1 cellular context compared by ENCODE assay signal in genomic region chr4:78720994-78721677, GRCh38.
A peak's percentile ranks its signal among the peaks of the same experiment; 100 is the strongest.
TF ChIP-seq lines count a peak whose summit lies in the region.

No MANE protein-coding gene starts in this region.

TF ChIP-seq in K562, 482 proteins besides CTCF, POLR2A, EP300 and RAD21 (continued from another document and continues in another):
- TF ChIP-seq, protein P1, sequence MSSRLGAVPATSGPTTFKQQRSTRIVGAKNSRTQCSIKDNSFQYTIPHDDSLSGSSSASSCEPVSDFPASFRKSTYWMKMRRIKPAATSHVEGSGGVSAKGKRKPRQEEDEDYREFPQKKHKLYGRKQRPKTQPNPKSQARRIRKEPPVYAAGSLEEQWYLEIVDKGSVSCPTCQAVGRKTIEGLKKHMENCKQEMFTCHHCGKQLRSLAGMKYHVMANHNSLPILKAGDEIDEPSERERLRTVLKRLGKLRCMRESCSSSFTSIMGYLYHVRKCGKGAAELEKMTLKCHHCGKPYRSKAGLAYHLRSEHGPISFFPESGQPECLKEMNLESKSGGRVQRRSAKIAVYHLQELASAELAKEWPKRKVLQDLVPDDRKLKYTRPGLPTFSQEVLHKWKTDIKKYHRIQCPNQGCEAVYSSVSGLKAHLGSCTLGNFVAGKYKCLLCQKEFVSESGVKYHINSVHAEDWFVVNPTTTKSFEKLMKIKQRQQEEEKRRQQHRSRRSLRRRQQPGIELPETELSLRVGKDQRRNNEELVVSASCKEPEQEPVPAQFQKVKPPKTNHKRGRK (tag; IDR thresholded peaks at IDR 0.05) = no peak
- no peak for TF ChIP-seq ZNF561 (CRISPR knock-in tag; conservative IDR thresholded peaks at IDR 0.05)
- TF ChIP-seq NFE2L1 (tag; IDR thresholded peaks at IDR 0.05; ENCODE audit: borderline replicate concordance, low read depth) = no peak
- TF ChIP-seq, protein P2, sequence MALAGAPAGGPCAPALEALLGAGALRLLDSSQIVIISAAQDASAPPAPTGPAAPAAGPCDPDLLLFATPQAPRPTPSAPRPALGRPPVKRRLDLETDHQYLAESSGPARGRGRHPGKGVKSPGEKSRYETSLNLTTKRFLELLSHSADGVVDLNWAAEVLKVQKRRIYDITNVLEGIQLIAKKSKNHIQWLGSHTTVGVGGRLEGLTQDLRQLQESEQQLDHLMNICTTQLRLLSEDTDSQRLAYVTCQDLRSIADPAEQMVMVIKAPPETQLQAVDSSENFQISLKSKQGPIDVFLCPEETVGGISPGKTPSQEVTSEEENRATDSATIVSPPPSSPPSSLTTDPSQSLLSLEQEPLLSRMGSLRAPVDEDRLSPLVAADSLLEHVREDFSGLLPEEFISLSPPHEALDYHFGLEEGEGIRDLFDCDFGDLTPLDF (CRISPR knock-in tag; IDR thresholded peaks at IDR 0.05) = no peak
- TF ChIP-seq MITF (IDR thresholded peaks at IDR 0.05) = peak; percentile 52; the same call in 1 of the 2 replicates
- no peak for TF ChIP-seq HMG20A (CRISPR knock-in tag; conservative IDR thresholded peaks at IDR 0.05)
- TF ChIP-seq HNRNPUL1 (IDR thresholded peaks at IDR 0.05; ENCODE audit: low read length) = no peak
- peak; percentile 97 for TF ChIP-seq CEBPG (CRISPR knock-in tag; IDR thresholded peaks at IDR 0.05)
- peak; percentile 40 to 51; a peak in 3 of 4 replicates for TF ChIP-seq CEBPG (tag; conservative IDR thresholded peaks at IDR 0.05 in 1 of 2, IDR thresholded peaks at IDR 0.05 in 1 of 2)
- peak; percentile 75 for TF ChIP-seq NEUROD1 (IDR thresholded peaks at IDR 0.05; ENCODE audit: borderline replicate concordance, low read depth, low read length, partially characterized antibody)
- TF ChIP-seq SIN3A (IDR thresholded peaks at IDR 0.05; ENCODE audit: borderline replicate concordance in 2 of 2, control insufficient read depth in 1 of 2, low read depth in 2 of 2, low read length in 2 of 2) = no peak
- TF ChIP-seq TBP (optimal IDR thresholded peaks at IDR 0.05; ENCODE audit: low read depth, low read length) = peak; percentile 58
- TF ChIP-seq STAT5A (IDR thresholded peaks at IDR 0.05; ENCODE audit: borderline replicate concordance, low read length) = peak; percentile 53
- no peak for TF ChIP-seq MTF1 (CRISPR knock-in tag; IDR thresholded peaks at IDR 0.05; ENCODE audit: borderline replicate concordance)
- TF ChIP-seq ZNF146 (CRISPR knock-in tag; IDR thresholded peaks at IDR 0.05; ENCODE audit: unreplicated experiment) = no peak
- TF ChIP-seq RBFOX2 (IDR thresholded peaks at IDR 0.05; ENCODE audit: low read depth, low read length) = peak; percentile 48
- TF ChIP-seq, protein P3, sequence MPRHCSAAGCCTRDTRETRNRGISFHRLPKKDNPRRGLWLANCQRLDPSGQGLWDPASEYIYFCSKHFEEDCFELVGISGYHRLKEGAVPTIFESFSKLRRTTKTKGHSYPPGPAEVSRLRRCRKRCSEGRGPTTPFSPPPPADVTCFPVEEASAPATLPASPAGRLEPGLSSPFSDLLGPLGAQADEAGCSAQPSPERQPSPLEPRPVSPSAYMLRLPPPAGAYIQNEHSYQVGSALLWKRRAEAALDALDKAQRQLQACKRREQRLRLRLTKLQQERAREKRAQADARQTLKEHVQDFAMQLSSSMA (CRISPR knock-in tag; IDR thresholded peaks at IDR 0.05) = no peak
- no peak for TF ChIP-seq KAT7 (CRISPR knock-in tag; IDR thresholded peaks at IDR 0.05; ENCODE audit: borderline replicate concordance)
- TF ChIP-seq, protein P4, sequence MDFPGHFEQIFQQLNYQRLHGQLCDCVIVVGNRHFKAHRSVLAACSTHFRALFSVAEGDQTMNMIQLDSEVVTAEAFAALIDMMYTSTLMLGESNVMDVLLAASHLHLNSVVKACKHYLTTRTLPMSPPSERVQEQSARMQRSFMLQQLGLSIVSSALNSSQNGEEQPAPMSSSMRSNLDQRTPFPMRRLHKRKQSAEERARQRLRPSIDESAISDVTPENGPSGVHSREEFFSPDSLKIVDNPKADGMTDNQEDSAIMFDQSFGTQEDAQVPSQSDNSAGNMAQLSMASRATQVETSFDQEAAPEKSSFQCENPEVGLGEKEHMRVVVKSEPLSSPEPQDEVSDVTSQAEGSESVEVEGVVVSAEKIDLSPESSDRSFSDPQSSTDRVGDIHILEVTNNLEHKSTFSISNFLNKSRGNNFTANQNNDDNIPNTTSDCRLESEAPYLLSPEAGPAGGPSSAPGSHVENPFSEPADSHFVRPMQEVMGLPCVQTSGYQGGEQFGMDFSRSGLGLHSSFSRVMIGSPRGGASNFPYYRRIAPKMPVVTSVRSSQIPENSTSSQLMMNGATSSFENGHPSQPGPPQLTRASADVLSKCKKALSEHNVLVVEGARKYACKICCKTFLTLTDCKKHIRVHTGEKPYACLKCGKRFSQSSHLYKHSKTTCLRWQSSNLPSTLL (IDR thresholded peaks at IDR 0.05) = no peak
- peak; percentile 88 for TF ChIP-seq SMAD4 (CRISPR knock-in tag; conservative IDR thresholded peaks at IDR 0.05)
- peak; percentile 27; the same call in 1 of the 2 replicates for TF ChIP-seq CEBPB (tag; IDR thresholded peaks at IDR 0.05)
- TF ChIP-seq ZBTB8A (IDR thresholded peaks at IDR 0.05; ENCODE audit: partially characterized antibody) = no peak
- TF ChIP-seq, protein P5, sequence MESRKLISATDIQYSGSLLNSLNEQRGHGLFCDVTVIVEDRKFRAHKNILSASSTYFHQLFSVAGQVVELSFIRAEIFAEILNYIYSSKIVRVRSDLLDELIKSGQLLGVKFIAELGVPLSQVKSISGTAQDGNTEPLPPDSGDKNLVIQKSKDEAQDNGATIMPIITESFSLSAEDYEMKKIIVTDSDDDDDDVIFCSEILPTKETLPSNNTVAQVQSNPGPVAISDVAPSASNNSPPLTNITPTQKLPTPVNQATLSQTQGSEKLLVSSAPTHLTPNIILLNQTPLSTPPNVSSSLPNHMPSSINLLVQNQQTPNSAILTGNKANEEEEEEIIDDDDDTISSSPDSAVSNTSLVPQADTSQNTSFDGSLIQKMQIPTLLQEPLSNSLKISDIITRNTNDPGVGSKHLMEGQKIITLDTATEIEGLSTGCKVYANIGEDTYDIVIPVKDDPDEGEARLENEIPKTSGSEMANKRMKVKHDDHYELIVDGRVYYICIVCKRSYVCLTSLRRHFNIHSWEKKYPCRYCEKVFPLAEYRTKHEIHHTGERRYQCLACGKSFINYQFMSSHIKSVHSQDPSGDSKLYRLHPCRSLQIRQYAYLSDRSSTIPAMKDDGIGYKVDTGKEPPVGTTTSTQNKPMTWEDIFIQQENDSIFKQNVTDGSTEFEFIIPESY (CRISPR knock-in tag; IDR thresholded peaks at IDR 0.05) = no peak
- no peak for TF ChIP-seq THRAP3 (IDR thresholded peaks at IDR 0.05; ENCODE audit: borderline replicate concordance)
- TF ChIP-seq, protein P6, sequence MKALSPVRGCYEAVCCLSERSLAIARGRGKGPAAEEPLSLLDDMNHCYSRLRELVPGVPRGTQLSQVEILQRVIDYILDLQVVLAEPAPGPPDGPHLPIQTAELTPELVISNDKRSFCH (CRISPR knock-in tag; IDR thresholded peaks at IDR 0.05) = no peak
- TF ChIP-seq, protein P6 (tag; IDR thresholded peaks at IDR 0.05) = peak; percentile 58
- TF ChIP-seq, protein P7, sequence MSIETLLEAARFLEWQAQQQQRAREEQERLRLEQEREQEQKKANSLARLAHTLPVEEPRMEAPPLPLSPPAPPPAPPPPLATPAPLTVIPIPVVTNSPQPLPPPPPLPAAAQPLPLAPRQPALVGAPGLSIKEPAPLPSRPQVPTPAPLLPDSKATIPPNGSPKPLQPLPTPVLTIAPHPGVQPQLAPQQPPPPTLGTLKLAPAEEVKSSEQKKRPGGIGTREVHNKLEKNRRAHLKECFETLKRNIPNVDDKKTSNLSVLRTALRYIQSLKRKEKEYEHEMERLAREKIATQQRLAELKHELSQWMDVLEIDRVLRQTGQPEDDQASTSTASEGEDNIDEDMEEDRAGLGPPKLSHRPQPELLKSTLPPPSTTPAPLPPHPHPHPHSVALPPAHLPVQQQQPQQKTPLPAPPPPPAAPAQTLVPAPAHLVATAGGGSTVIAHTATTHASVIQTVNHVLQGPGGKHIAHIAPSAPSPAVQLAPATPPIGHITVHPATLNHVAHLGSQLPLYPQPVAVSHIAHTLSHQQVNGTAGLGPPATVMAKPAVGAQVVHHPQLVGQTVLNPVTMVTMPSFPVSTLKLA (conservative IDR thresholded peaks at IDR 0.05) = peak; percentile 53 to 77; a peak in 2 of 4 replicates
- no peak for TF ChIP-seq PCBP1 (IDR thresholded peaks at IDR 0.05; ENCODE audit: low read depth, low read length, poor library complexity, severe bottlenecking)
- TF ChIP-seq, protein P8, sequence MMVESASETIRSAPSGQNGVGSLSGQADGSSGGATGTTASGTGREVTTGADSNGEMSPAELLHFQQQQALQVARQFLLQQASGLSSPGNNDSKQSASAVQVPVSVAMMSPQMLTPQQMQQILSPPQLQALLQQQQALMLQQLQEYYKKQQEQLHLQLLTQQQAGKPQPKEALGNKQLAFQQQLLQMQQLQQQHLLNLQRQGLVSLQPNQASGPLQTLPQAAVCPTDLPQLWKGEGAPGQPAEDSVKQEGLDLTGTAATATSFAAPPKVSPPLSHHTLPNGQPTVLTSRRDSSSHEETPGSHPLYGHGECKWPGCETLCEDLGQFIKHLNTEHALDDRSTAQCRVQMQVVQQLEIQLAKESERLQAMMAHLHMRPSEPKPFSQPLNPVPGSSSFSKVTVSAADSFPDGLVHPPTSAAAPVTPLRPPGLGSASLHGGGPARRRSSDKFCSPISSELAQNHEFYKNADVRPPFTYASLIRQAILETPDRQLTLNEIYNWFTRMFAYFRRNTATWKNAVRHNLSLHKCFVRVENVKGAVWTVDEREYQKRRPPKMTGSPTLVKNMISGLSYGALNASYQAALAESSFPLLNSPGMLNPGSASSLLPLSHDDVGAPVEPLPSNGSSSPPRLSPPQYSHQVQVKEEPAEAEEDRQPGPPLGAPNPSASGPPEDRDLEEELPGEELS (CRISPR knock-in tag; IDR thresholded peaks at IDR 0.05; ENCODE audit: borderline replicate concordance) = no peak
- TF ChIP-seq NR2C2 (CRISPR knock-in tag; IDR thresholded peaks at IDR 0.05) = no peak
- peak; percentile 80 for TF ChIP-seq NR2C2 (tag; IDR thresholded peaks at IDR 0.05)
- no peak for TF ChIP-seq PTTG1 (tag; IDR thresholded peaks at IDR 0.05; ENCODE audit: low read depth)
- TF ChIP-seq MYBL2 (IDR thresholded peaks at IDR 0.05; ENCODE audit: low read depth) = peak; percentile 55; the same call in 1 of the 2 replicates
- TF ChIP-seq MYBL2 (CRISPR knock-in tag; IDR thresholded peaks at IDR 0.05; ENCODE audit: borderline replicate concordance) = no peak
- no peak for TF ChIP-seq ZNF140 (CRISPR knock-in tag; IDR thresholded peaks at IDR 0.05)
- TF ChIP-seq GATAD2B (IDR thresholded peaks at IDR 0.05; ENCODE audit: borderline replicate concordance) = peak; percentile 28; the same call in 1 of the 2 replicates
- 0 out of 2 replicates have a peak, but pooled peaks have one; percentile 38 for TF ChIP-seq ELF4 (CRISPR knock-in tag; IDR thresholded peaks at IDR 0.05)
- no peak for TF ChIP-seq RBM22 (IDR thresholded peaks at IDR 0.05; ENCODE audit: low read depth, low read length, poor library complexity, severe bottlenecking)
- TF ChIP-seq, protein P9, sequence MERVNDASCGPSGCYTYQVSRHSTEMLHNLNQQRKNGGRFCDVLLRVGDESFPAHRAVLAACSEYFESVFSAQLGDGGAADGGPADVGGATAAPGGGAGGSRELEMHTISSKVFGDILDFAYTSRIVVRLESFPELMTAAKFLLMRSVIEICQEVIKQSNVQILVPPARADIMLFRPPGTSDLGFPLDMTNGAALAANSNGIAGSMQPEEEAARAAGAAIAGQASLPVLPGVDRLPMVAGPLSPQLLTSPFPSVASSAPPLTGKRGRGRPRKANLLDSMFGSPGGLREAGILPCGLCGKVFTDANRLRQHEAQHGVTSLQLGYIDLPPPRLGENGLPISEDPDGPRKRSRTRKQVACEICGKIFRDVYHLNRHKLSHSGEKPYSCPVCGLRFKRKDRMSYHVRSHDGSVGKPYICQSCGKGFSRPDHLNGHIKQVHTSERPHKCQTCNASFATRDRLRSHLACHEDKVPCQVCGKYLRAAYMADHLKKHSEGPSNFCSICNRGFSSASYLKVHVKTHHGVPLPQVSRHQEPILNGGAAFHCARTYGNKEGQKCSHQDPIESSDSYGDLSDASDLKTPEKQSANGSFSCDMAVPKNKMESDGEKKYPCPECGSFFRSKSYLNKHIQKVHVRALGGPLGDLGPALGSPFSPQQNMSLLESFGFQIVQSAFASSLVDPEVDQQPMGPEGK (CRISPR knock-in tag; IDR thresholded peaks at IDR 0.05; ENCODE audit: borderline replicate concordance) = 0 out of 2 replicates have a peak, but pooled peaks have one; percentile 49
- TF ChIP-seq SMAD3 (CRISPR knock-in tag; conservative IDR thresholded peaks at IDR 0.05) = no peak; the same call in 1 of the 2 replicates
- TF ChIP-seq MIER1 (IDR thresholded peaks at IDR 0.05; ENCODE audit: low read depth) = no peak
- TF ChIP-seq, protein P10, sequence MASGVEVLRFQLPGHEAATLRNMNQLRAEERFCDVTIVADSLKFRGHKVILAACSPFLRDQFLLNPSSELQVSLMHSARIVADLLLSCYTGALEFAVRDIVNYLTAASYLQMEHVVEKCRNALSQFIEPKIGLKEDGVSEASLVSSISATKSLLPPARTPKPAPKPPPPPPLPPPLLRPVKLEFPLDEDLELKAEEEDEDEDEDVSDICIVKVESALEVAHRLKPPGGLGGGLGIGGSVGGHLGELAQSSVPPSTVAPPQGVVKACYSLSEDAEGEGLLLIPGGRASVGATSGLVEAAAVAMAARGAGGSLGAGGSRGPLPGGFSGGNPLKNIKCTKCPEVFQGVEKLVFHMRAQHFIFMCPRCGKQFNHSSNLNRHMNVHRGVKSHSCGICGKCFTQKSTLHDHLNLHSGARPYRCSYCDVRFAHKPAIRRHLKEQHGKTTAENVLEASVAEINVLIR (CRISPR knock-in tag; IDR thresholded peaks at IDR 0.05) = 0 out of 2 replicates have a peak, but pooled peaks have one; percentile 5
- peak; percentile 77; the same call in 1 of the 2 replicates for TF ChIP-seq DMBX1 (CRISPR knock-in tag; IDR thresholded peaks at IDR 0.05; ENCODE audit: borderline replicate concordance)
- TF ChIP-seq SRF (CRISPR knock-in tag; IDR thresholded peaks at IDR 0.05) = peak in 1 of 2 experiments; percentile 37; a peak in 1 of 4 replicates
- peak; percentile 86; the same call in 1 of the 2 replicates for TF ChIP-seq ZNF584 (CRISPR knock-in tag; IDR thresholded peaks at IDR 0.05; ENCODE audit: low read depth)
- 0 out of 2 replicates have a peak, but pooled peaks have one; percentile 23 for TF ChIP-seq BCOR (IDR thresholded peaks at IDR 0.05)
- no peak for TF ChIP-seq NUFIP1 (IDR thresholded peaks at IDR 0.05; ENCODE audit: partially characterized antibody)
